Comparison of ENCODE assay signal across 15 cellular contexts in the genomic region with DNA sequence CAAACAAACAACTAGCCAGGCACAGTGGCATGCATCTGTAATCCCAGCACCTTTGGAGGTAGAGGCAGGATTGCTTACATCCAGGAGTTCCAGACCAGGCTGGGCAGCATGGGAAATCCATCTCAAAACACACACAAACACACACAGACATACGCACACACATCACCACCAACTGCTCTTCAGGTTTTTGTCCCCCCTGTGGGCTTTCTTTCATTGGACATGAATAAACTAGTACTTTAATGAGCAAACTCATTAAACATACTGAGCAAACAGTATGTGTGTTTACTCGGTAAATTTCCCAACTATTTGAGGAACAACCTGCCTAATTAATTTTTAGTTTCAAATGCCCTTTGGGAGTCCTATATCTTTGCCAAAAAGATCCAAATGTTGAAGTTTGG. TPM values are rescaled to one million over a fixed set of nuclear protein-coding genes. Genes with fewer than 3 reads are reported as not detected.
A peak's percentile ranks its signal among the peaks of the same experiment; 100 is the strongest.
DNase-seq lines count a peak whose midpoint lies in the region; ATAC-seq, FAIRE-seq and TF ChIP-seq lines count a peak whose summit lies in the region.
"Had no signal": no experiment of that assay in that cellular context is flagged by ENCODE, and none has a peak within 500 bp of the region (broad histone marks: within the 10 kb centered on the region; RNA-seq: fewer than 3 reads in every experiment).

No MANE protein-coding gene starts in this region.

- H3K27me3 ChIP-seq in GM12878 (replicated peaks in 1 of 2; ENCODE audit: control insufficient read depth in 2 of 2, insufficient read depth in 2 of 2, low read length in 1 of 2), result no peaks in the 10 kb centered on the region
- no peaks in the 10 kb centered on the region for H3K27me3 ChIP-seq in right cardiac atrium (ENCODE audit: control insufficient read depth, insufficient read depth)
- no peaks in the 10 kb centered on the region for H3K27me3 ChIP-seq in neuronal stem cell (ENCODE audit: control insufficient read depth in 3 of 3, insufficient read depth in 3 of 3, low read depth in 1 of 3, low read length in 3 of 3)
- H3K27me3 ChIP-seq: ascending aorta had no signal

- H3K36me3 ChIP-seq in GM12878 (ENCODE audit: control insufficient read depth in 2 of 2, insufficient read depth in 2 of 2, low read length in 1 of 2), result no peaks in the 10 kb centered on the region
- H3K36me3 ChIP-seq in neuronal stem cell (replicated peaks in 1 of 2; ENCODE audit: control insufficient read depth in 2 of 2, insufficient read depth in 2 of 2, low read length in 2 of 2), result no peaks in the 10 kb centered on the region
- H3K36me3 ChIP-seq: ascending aorta, HAP-1 had no signal

- no TSS peak for BruUV-seq in GM12878 (replicated peaks; lab: Mats Ljungman, UMichigan)

- H2BK15ac ChIP-seq in neuronal stem cell (ENCODE audit: low read length), result no peak overlapping the region

- intact Hi-C loops in GM12878 (cut with micrococcal nuclease; ENCODE audit: unreplicated experiment), result no loop called here
- intact Hi-C loops in right cardiac atrium (cut with DNase I), result loop anchor here in 3 of 4 donors (5.0 to 10.0 kb wide), 2 partner anchors 38 to 45 kb away; no protein-coding TSS in a partner anchor

- H3K79me1 ChIP-seq in neuronal stem cell (ENCODE audit: low read depth, low read length), result no peaks in the 10 kb centered on the region

- no peaks in the 10 kb centered on the region for H4K20me1 ChIP-seq in GM12878 (ENCODE audit: control insufficient read depth, insufficient read depth)

- no peak overlapping the region for H3K4ac ChIP-seq in neuronal stem cell (ENCODE audit: low read length)

- RAD21 ChIA-PET in GM12878 (lab: Charles Lee; ENCODE audit: unreplicated experiment), result no interaction called here

- no peaks in the 10 kb centered on the region for H3K4me1 ChIP-seq in GM12878 (ENCODE audit: control insufficient read depth, insufficient read depth, low read length)
- no peaks in the 10 kb centered on the region for H3K4me1 ChIP-seq in right cardiac atrium (ENCODE audit: control insufficient read depth, insufficient read depth, low read length)
- no peaks in the 10 kb centered on the region for H3K4me1 ChIP-seq in neuronal stem cell (ENCODE audit: control insufficient read depth in 2 of 2, insufficient read depth in 1 of 2, low read depth in 1 of 2, low read length in 2 of 2)
- H3K4me1 ChIP-seq: ascending aorta had no signal

- CTCF ChIA-PET in GM12878 (lab: Yijun Ruan, JAX), result no interaction called here

- H2AFZ ChIP-seq in GM12878 (ENCODE audit: control insufficient read depth, low read depth, low read length) (no peak overlapping the region), neuronal stem cell (ENCODE audit: low read length) (no peak overlapping the region)

- H3K9ac ChIP-seq in GM12878 (ENCODE audit: control insufficient read depth, insufficient read depth, low read length), result no peak overlapping the region
- no peak overlapping the region for H3K9ac ChIP-seq in neuronal stem cell (ENCODE audit: low read depth, low read length, poor library complexity)

- H3K23ac ChIP-seq in neuronal stem cell (ENCODE audit: low read depth, low read length, poor library complexity), result no peak overlapping the region

- no peak overlapping the region for H2AK5ac ChIP-seq in neuronal stem cell (ENCODE audit: low read depth, low read length)

- H4K91ac ChIP-seq in neuronal stem cell (ENCODE audit: low read depth, low read length, poor library complexity), result no peak overlapping the region

- DNase-seq in NCI-H446 treated with DMSO at 0.1 percent for 48 hours (lab: John Stamatoyannopoulos, UW), result peak; percentile 13
- DNase-seq in NCI-H446 (lab: John Stamatoyannopoulos, UW), result no peak
- peak; percentile 49 for DNase-seq in NCI-H1092 treated with DMSO at 0.1 percent for 48 hours (lab: John Stamatoyannopoulos, UW)
- peak; percentile 62 for DNase-seq in NCI-H345 treated with DMSO at 0.1 percent for 48 hours (lab: John Stamatoyannopoulos, UW; ENCODE audit: unreplicated experiment)
- no peak for DNase-seq in GM12878 (ENCODE audit: low read depth, low spot score)
- DNase-seq in right cardiac atrium, result no peak
- DNase-seq in neuronal stem cell (ENCODE audit: low spot score), result no peak
- DNase-seq: IMR-90, mucosa of descending colon, NCI-H187 treated with DMSO at 0.1 percent for 48 hours had no signal

- in situ Hi-C loops in GM12878 (cut with MboI), result no loop called here

- no peak for TF ChIP-seq CTCF in GM12878 (IDR thresholded peaks at IDR 0.05 in 2 of 3, conservative IDR thresholded peaks at IDR 0.05 in 1 of 3; ENCODE audit: control insufficient read depth in 2 of 3, extremely low read depth in 1 of 3, insufficient read depth in 1 of 3, low read depth in 3 of 3, low read length in 3 of 3)

- H3K27ac ChIP-seq in GM12878 (ENCODE audit: control insufficient read depth, insufficient read depth) (no peak overlapping the region), right cardiac atrium (ENCODE audit: low read length) (no peak overlapping the region), neuronal stem cell (replicated peaks; ENCODE audit: low read length) (no peak overlapping the region)
- H3K27ac ChIP-seq: ascending aorta had no signal

- H3K79me2 ChIP-seq in GM12878 (ENCODE audit: control insufficient read depth, insufficient read depth, low read length), result no peaks in the 10 kb centered on the region

- no peak overlapping the region for H3K4me2 ChIP-seq in GM12878 (ENCODE audit: control insufficient read depth, insufficient read depth)
- H3K4me2 ChIP-seq in neuronal stem cell (ENCODE audit: insufficient read depth, low read length, poor library complexity, severe bottlenecking), result no peak overlapping the region

- H3K9me3 ChIP-seq in GM12878 (replicated peaks; ENCODE audit: control insufficient read depth, insufficient read depth, low read length) (no peaks in the 10 kb centered on the region), right cardiac atrium (ENCODE audit: control insufficient read depth, low read length) (no peaks in the 10 kb centered on the region), neuronal stem cell (replicated peaks in 1 of 2; ENCODE audit: control insufficient read depth in 2 of 2, insufficient read depth in 1 of 2, low read depth in 1 of 2, low read length in 2 of 2) (no peaks in the 10 kb centered on the region)
- H3K9me3 ChIP-seq: ascending aorta, HAP-1, mucosa of descending colon had no signal

- H3K18ac ChIP-seq in neuronal stem cell (ENCODE audit: low read length), result no peak overlapping the region

- H2BK120ac ChIP-seq in neuronal stem cell (ENCODE audit: low read depth, low read length), result no peak overlapping the region

- TF ChIP-seq RAD21 in GM12878 (IDR thresholded peaks at IDR 0.05; ENCODE audit: insufficient read depth, low read depth, low read length), result no peak

- ATAC-seq in GM12878, result no peak
- no peak for ATAC-seq in right cardiac atrium
- no peak for ATAC-seq in HG03469 (IDR thresholded peaks at IDR 0.05; ENCODE audit: unreplicated experiment)

- H2BK5ac ChIP-seq in neuronal stem cell (ENCODE audit: low read length), result no peak overlapping the region

- H4K8ac ChIP-seq in neuronal stem cell (ENCODE audit: low read depth, low read length), result no peak overlapping the region

- no peak for FAIRE-seq in GM12878 (lab: Jason Lieb, UNC)
- FAIRE-seq: frontal cortex had no signal

- TF ChIP-seq EP300 in GM12878 (IDR thresholded peaks at IDR 0.05; ENCODE audit: borderline replicate concordance in 1 of 2, control insufficient read depth in 1 of 2, low read depth in 2 of 2, low read length in 2 of 2), result no peak

- SMC1A ChIA-PET in GM12878 (lab: Charles Lee; ENCODE audit: uncharacterized antibody, unreplicated experiment), result interaction anchor here (1.4 kb wide), 1 partner anchor 83 kb away, joined by 3 read pairs; no protein-coding TSS in a partner anchor

- no peak overlapping the region for H3K14ac ChIP-seq in neuronal stem cell (ENCODE audit: low read length)

- POLR2A ChIA-PET in GM12878 (lab: Charles Lee), result no interaction called here

- H3K4me3 ChIP-seq in GM12878, result no peak overlapping the region
- no peak overlapping the region for H3K4me3 ChIP-seq in right cardiac atrium (ENCODE audit: low read length)
- no peak overlapping the region for H3K4me3 ChIP-seq in neuronal stem cell (ENCODE audit: low read length in 2 of 2)
- H3K4me3 ChIP-seq: ascending aorta, HAP-1, mucosa of descending colon, SK-N-MC had no signal

- TF ChIP-seq POLR2A in GM12878 (IDR thresholded peaks at IDR 0.05; ENCODE audit: low read depth, low read length), result no peak

- 90% methylated on average over 2 of the region's 2 CpGs for WGBS in GM12878 (ENCODE audit: insufficient coverage, insufficient replicate concordance, low lambda C conversion rate, missing lambda C conversion rate)
- 90% methylated on average over 2 of the region's 2 CpGs for WGBS in right cardiac atrium
- no CpG with 5 or more reads among the region's 2 CpGs for WGBS in neuronal stem cell (ENCODE audit: extremely low coverage in 2 of 2, insufficient read length in 2 of 2, insufficient replicate concordance in 1 of 2), 2 donors

- no peak overlapping the region for H2BK12ac ChIP-seq in neuronal stem cell (ENCODE audit: low read length)

RNA-seq across cellular contexts. Expression of a gene that starts 10.1 kb away (rescaled TPM):
- 12.8 and 16.5 TPM in 2 replicates for total RNA-seq in GM12878 (2013; cell fraction: nucleolus; rRNA removed)
- 27.2 and 30.5 TPM in 2 replicates for total RNA-seq in GM12878 (2014; rRNA removed)
- total RNA-seq in GM12878 (2014; rRNA removed; fragmentation: Illumina TruSeq; extraction: Trizol), result 32.4 and 33.3 TPM in 2 replicates
- 59.4 and 62.4 TPM in 2 replicates for total RNA-seq in GM12878 (2021)
- 22.7 TPM for polyA plus RNA-seq in GM12878 (2011; ENCODE audit: low read depth)
- polyA plus RNA-seq in GM12878 (2011; rRNA removed), result 42.0 and 48.8 TPM in 2 replicates
- polyA plus RNA-seq in GM12878 (2011; cell fraction: cytosol; rRNA removed), result 34.4 and 34.5 TPM in 2 replicates
- polyA plus RNA-seq in GM12878 (2011; cell fraction: nucleus; rRNA removed), result 7.2 and 8.6 TPM in 2 replicates
- 27.4 and 36.0 TPM in 2 replicates for polyA plus RNA-seq in GM12878 (2012)
- polyA plus RNA-seq in GM12878 (2014; fragmentation: Illumina TruSeq; extraction: Trizol), result 44.6 and 51.6 TPM in 2 replicates
- polyA plus RNA-seq in GM12878 (2014; fragmentation: Nextera tagmentation; extraction: Ambion mirVana), result 10 to 100 TPM in 1 of 2 experiments, 1 to 10 TPM in 1; 9.0 to 11.2 TPM
- 32.3 and 35.8 TPM in 2 replicates for polyA plus RNA-seq in GM12878 (2014; rRNA removed)
- 1 to 10 TPM; 6.9 to 8.1 TPM for polyA plus RNA-seq in GM12878 (2016; fragmentation: Nextera tagmentation; extraction: Ambion mirVana)
- polyA minus RNA-seq in GM12878 (2011; rRNA and poly(A)+ RNA removed), result 58.3 and 74.5 TPM in 2 replicates
- 20.1 and 21.2 TPM in 2 replicates for polyA minus RNA-seq in GM12878 (2011; cell fraction: cytosol; rRNA and poly(A)+ RNA removed)
- 6.3 and 8.6 TPM in 2 replicates for polyA minus RNA-seq in GM12878 (2011; cell fraction: nucleus; rRNA and poly(A)+ RNA removed)
- total RNA-seq in right cardiac atrium, result 100 to 1,000 TPM; 111 to 154 (median 122) TPM
- 44.6 TPM for polyA plus RNA-seq in right cardiac atrium
- 11.3 TPM for polyA plus RNA-seq in neuronal stem cell (2013, experiment 1 of 2)
- polyA plus RNA-seq in neuronal stem cell (2013, experiment 2 of 2), result 11.6 TPM

Comparison
In these comparisons a context has a peak if more than half of its experiments do, and no peak if none do; other contexts are left out.
1. DNase-seq: peak in NCI-H446 treated with DMSO at 0.1 percent for 48 hours (single experiment), NCI-H1092 treated with DMSO at 0.1 percent for 48 hours (single experiment) and NCI-H345 treated with DMSO at 0.1 percent for 48 hours (single experiment); none in NCI-H446 (0 of 2), GM12878 (single experiment), right cardiac atrium (0 of 3) and neuronal stem cell (single experiment).